ENCODE assay signal across 25 cellular contexts in the genomic region with DNA sequence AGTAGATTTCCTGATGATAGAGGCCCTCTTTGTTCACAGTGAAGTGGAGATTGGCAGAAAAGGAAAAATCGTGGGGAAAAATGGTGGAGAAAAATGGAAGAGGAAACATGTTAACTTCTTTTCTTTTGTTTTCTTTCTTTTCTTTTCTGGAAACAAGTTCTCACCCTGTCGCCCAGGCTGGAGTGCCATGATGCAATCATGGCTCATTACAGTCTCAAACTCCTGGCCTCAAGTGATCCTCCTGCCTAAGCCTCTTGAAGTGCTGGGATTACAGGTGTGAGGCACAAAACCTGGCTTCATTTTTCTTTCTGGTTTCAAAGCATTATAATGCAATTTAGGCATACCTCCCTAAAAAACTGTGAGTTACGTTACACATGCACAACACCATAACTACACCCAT.
"Had no signal": no experiment of that assay in that cellular context is flagged by ENCODE, and none has a peak within 500 bp of the region (broad histone marks: within the 10 kb centered on the region; RNA-seq: fewer than 3 reads in every experiment).

No MANE protein-coding gene starts in this region.

- DNase-seq: hypothalamus; islet precursor cell; left cardiac atrium; lower lobe of right lung; mammary epithelial cell; mesenchymal stem cell; naive thymus-derived CD8-positive, alpha-beta T cell; nucleus accumbens; pancreas; posterior cingulate gyrus; retina; right cardiac atrium; sigmoid colon; small intestine; spleen; stimulated activated CD4-positive, alpha-beta T cell treated with anti-CD3 and anti-CD28 coated beads, Interleukin-1b, Interleukin-23, amount 100 ng/mL, for 48 hours; stimulated activated CD4-positive, alpha-beta T cell treated with anti-CD3 and anti-CD28 coated beads, Interleukin-2, amount 100 ng/mL, for 48 hours; stimulated activated CD4-positive, alpha-beta T cell treated with anti-CD3 and anti-CD28 coated beads, Interleukin-4, amount 100 ng/mL, for 4 hours; stimulated activated CD8-positive, alpha-beta memory T cell treated with anti-CD3 and anti-CD28 coated beads, Interleukin-4, amount 100 ng/mL, for 48 hours; stimulated activated naive CD4-positive, alpha-beta T cell treated with Interleukin-2 at 50 U/mL for 16 hours; stimulated activated naive CD8-positive, alpha-beta T cell treated with anti-CD3 and anti-CD28 coated beads, Interleukin-15, amount 100 ng/mL, for 72 hours; substantia nigra; uterus had no signal

- H3K9me3 ChIP-seq: lower lobe of right lung, pancreas, prostate gland, sigmoid colon, tibial nerve, uterus had no signal

- FAIRE-seq: pancreas, small intestine had no signal

- H3K4me1 ChIP-seq: lower lobe of right lung, prostate gland, sigmoid colon, spleen, tibial nerve, uterus had no signal

- H3K27ac ChIP-seq: lower lobe of right lung, pancreas, prostate gland, sigmoid colon, spleen, tibial nerve, uterus had no signal

- H3K27me3 ChIP-seq: pancreas, sigmoid colon, spleen, tibial nerve, uterus had no signal

- H3K4me3 ChIP-seq: lower lobe of right lung, pancreas, prostate gland, sigmoid colon, spleen, tibial nerve, uterus had no signal

- H3K36me3 ChIP-seq: lower lobe of right lung, pancreas, prostate gland, sigmoid colon, spleen, tibial nerve, uterus had no signal
